In genomic region chr20:58569211-58570125, GRCh38 we compare ENCODE assay signal across 25 cellular contexts. TPM values are rescaled to one million over a fixed set of nuclear protein-coding genes. Genes with fewer than 3 reads are reported as not detected.
A peak's percentile ranks its signal among the peaks of the same experiment; 100 is the strongest.
DNase-seq lines count a peak whose midpoint lies in the region; ATAC-seq and TF ChIP-seq lines count a peak whose summit lies in the region.
"Had no signal": no experiment of that assay in that cellular context is flagged by ENCODE, and none has a peak within 500 bp of the region (broad histone marks: within the 10 kb centered on the region; RNA-seq: fewer than 3 reads in every experiment).

No MANE protein-coding gene starts in this region.

- H3K36me3 Mint-ChIP-seq in natural killer cell treated with Interleukin-12 subunit alpha and Interleukin-12 subunit beta and Interleukin-15 and Interleukin-18, amount 100 ng/mL, for 72 hours = no peaks in the 10 kb centered on the region
- H3K36me3 Mint-ChIP-seq: CD4-positive, alpha-beta memory T cell; naive thymus-derived CD8-positive, alpha-beta T cell had no signal

- no peak overlapping the region for H3K56ac ChIP-seq in IMR-90 (ENCODE audit: extremely low read depth, insufficient read depth, low read length)

- peaks cover 4% of the 10 kb centered on the region in 2 donors for H3K27me3 Mint-ChIP-seq in natural killer cell treated with Interleukin-12 subunit alpha and Interleukin-12 subunit beta and Interleukin-15 and Interleukin-18, amount 100 ng/mL, for 72 hours

- TF ChIP-seq CTCF in IMR-90 (conservative IDR thresholded peaks at IDR 0.05; ENCODE audit: low read depth, low read length) = no peak
- TF ChIP-seq CTCF in hepatocyte (IDR thresholded peaks at IDR 0.05; ENCODE audit: poor library complexity) = no peak

- H3K36me3 ChIP-seq in IMR-90 (ENCODE audit: control insufficient read depth, insufficient read depth, low read length) (no peaks in the 10 kb centered on the region), SJSA1 (no peaks in the 10 kb centered on the region), hepatocyte (replicated peaks; ENCODE audit: insufficient read depth, low read depth) (no peaks in the 10 kb centered on the region), rectal smooth muscle tissue (ENCODE audit: control insufficient read depth, insufficient read depth, low read length) (no peaks in the 10 kb centered on the region)
- H3K36me3 ChIP-seq: brain microvascular endothelial cell, colonic mucosa had no signal

- no peak for TF ChIP-seq RAD21 in IMR-90 (IDR thresholded peaks at IDR 0.05; ENCODE audit: low read length)

- H4K5ac ChIP-seq in IMR-90 (ENCODE audit: low read depth, low read length) = no peak overlapping the region

- H2BK120ac ChIP-seq in IMR-90 (ENCODE audit: low read depth, low read length) = peak overlapping the region; percentile 67; the same call in 1 of the 2 replicates

- H3K27ac ChIP-seq in IMR-90 (ENCODE audit: insufficient read depth, low read length) (no peak overlapping the region), SJSA1 (peak overlapping the region; percentile 79), hepatocyte (peak overlapping the region; percentile 65), rectal smooth muscle tissue (ENCODE audit: low read depth, low read length) (peak overlapping the region; percentile 38)
- H3K27ac ChIP-seq: brain microvascular endothelial cell, colonic mucosa had no signal

- H2AK9ac ChIP-seq in IMR-90 (replicated peaks; ENCODE audit: low read depth, low read length, poor library complexity) = no peak overlapping the region

- 0 out of 2 replicates have a peak, but pooled peaks cover 7% of the 10 kb centered on the region for H3K9me1 ChIP-seq in IMR-90 (ENCODE audit: insufficient read depth, low read length)

- H3K79me2 ChIP-seq in hepatocyte = no peaks in the 10 kb centered on the region

- no TSS peak for BruUV-seq in IMR-90 (replicated peaks; lab: Mats Ljungman, UMichigan)

- no peaks in the 10 kb centered on the region for H3K9me2 ChIP-seq in hepatocyte (replicated peaks; ENCODE audit: insufficient read depth)

- H2AFZ ChIP-seq in IMR-90 (replicated peaks; ENCODE audit: low read length, poor library complexity) (no peak overlapping the region), hepatocyte (no peak overlapping the region)

- CTCF ChIA-PET in IMR-90 (lab: Yijun Ruan, JAX) = no interaction called here

- H3K27me3 ChIP-seq in IMR-90 (ENCODE audit: control insufficient read depth, insufficient read depth, low read length) (no peaks in the 10 kb centered on the region), SJSA1 (replicated peaks) (no peaks in the 10 kb centered on the region), hepatocyte (no peaks in the 10 kb centered on the region), rectal smooth muscle tissue (ENCODE audit: control insufficient read depth, insufficient read depth, low read length) (no peaks in the 10 kb centered on the region)
- H3K27me3 ChIP-seq: brain microvascular endothelial cell, colonic mucosa had no signal

- peaks cover 13% of the 10 kb centered on the region for H3K4me1 ChIP-seq in IMR-90 (ENCODE audit: control insufficient read depth, insufficient read depth, low read length)
- peaks cover 54% of the 10 kb centered on the region for H3K4me1 ChIP-seq in SJSA1 (replicated peaks)
- H3K4me1 ChIP-seq in hepatocyte (ENCODE audit: insufficient read depth) = peaks cover 44% of the 10 kb centered on the region
- H3K4me1 ChIP-seq in rectal smooth muscle tissue (ENCODE audit: control insufficient read depth, insufficient read depth, low read length) = peaks cover 21% of the 10 kb centered on the region
- H3K4me1 ChIP-seq: colonic mucosa had no signal

- WGBS in IMR-90 (ENCODE audit: extremely low coverage in 2 of 2, insufficient read length in 1 of 2), 2 experiments = 83% methylated on average over 11 of the region's 29 CpGs; no CpG with 5 or more reads in 1 of the 2 experiments
- WGBS in hepatocyte (ENCODE audit: low lambda C conversion rate, missing lambda C conversion rate) = 81% methylated on average over 29 of the region's 29 CpGs

- dilution Hi-C loops in IMR-90 (cut with HindIII; ENCODE audit: low sequenced_read_pairs, unreplicated experiment) = no loop called here

- in situ Hi-C loops in IMR-90 (cut with MboI; ENCODE audit: low sequenced_read_pairs) = no loop called here

- no peak overlapping the region for H2BK5ac ChIP-seq in IMR-90 (ENCODE audit: low read depth, low read length, poor library complexity, severe bottlenecking)

- DNase-seq in IMR-90 (no peak), SJSA1 (ENCODE audit: low read depth in 1 of 2, low spot score in 2 of 2) (no peak), hepatocyte (ENCODE audit: low spot score) (no peak), midbrain (lab: John Stamatoyannopoulos, UW) (no peak)
- DNase-seq in natural killer cell treated with Interleukin-12 subunit alpha and Interleukin-12 subunit beta and Interleukin-15 and Interleukin-18, amount 100 ng/mL, for 72 hours (ENCODE audit: low spot score) = no peak
- no peak for DNase-seq in stimulated activated CD4-positive, alpha-beta T cell treated with anti-CD3 and anti-CD28 coated beads, Interleukin-2, amount 100 ng/mL, for 24 hours
- DNase-seq: activated CD8-positive, alpha-beta memory T cell treated with anti-CD3 and anti-CD28 coated beads, Interleukin-2, amount 50 U/mL, for 4 hours; activated naive CD8-positive, alpha-beta T cell treated with anti-CD3 and anti-CD28 coated beads, Interleukin-2, amount 50 U/mL, for 24 hours; brain microvascular endothelial cell; CD4-positive, alpha-beta memory T cell; colonic mucosa; DMS 273 treated with DMSO at 0.1 percent for 48 hours; endodermal cell; mesendoderm; MM.1S; naive thymus-derived CD8-positive, alpha-beta T cell; NCI-H187 treated with DMSO at 0.1 percent for 48 hours; OCI-M1; SHP77 treated with DMSO at 0.1 percent for 48 hours; stimulated activated CD4-positive, alpha-beta T cell treated with anti-CD3 and anti-CD28 coated beads, Interleukin-4, amount 100 ng/mL, for 1 hour; stimulated activated naive CD4-positive, alpha-beta T cell; T-helper 17 cell had no signal

- peak overlapping the region; percentile 11; the same call in 1 of the 2 replicates for H3K18ac ChIP-seq in IMR-90 (ENCODE audit: low read depth, low read length)

- no peak overlapping the region for H3K14ac ChIP-seq in IMR-90 (replicated peaks; ENCODE audit: low read depth, low read length)

- no peaks in the 10 kb centered on the region; a peak in 1 of 4 replicates for H3K79me1 ChIP-seq in IMR-90 (ENCODE audit: low read depth in 1 of 2, low read length in 2 of 2)

- no peak overlapping the region for H3K23ac ChIP-seq in IMR-90 (ENCODE audit: low read depth, low read length)

- no peaks in the 10 kb centered on the region for H4K20me1 ChIP-seq in IMR-90 (ENCODE audit: insufficient read depth, low read length)
- no peaks in the 10 kb centered on the region for H4K20me1 ChIP-seq in hepatocyte (ENCODE audit: insufficient read depth, poor library complexity, severe bottlenecking)

- H2AK5ac ChIP-seq in IMR-90 (ENCODE audit: low read depth, low read length) = peak overlapping the region; percentile 74

- POLR2A ChIA-PET in IMR-90 (lab: Charles Lee; ENCODE audit: unreplicated experiment) = no interaction called here

- no peaks in the 10 kb centered on the region for H3K9me3 Mint-ChIP-seq in natural killer cell treated with Interleukin-12 subunit alpha and Interleukin-12 subunit beta and Interleukin-15 and Interleukin-18, amount 100 ng/mL, for 72 hours
- H3K9me3 Mint-ChIP-seq: activated naive CD8-positive, alpha-beta T cell treated with anti-CD3 and anti-CD28 coated beads, Interleukin-2, amount 50 U/mL, for 24 hours had no signal

- H4K8ac ChIP-seq in IMR-90 (ENCODE audit: low read depth in 2 of 2, low read length in 2 of 2) = no peak overlapping the region; a peak in 1 of 4 replicates

- no peak overlapping the region for H3K4me3 Mint-ChIP-seq in natural killer cell treated with Interleukin-12 subunit alpha and Interleukin-12 subunit beta and Interleukin-15 and Interleukin-18, amount 100 ng/mL, for 72 hours
- H3K4me3 Mint-ChIP-seq: activated naive CD8-positive, alpha-beta T cell treated with anti-CD3 and anti-CD28 coated beads, Interleukin-2, amount 50 U/mL, for 24 hours; CD4-positive, alpha-beta memory T cell; endodermal cell; naive thymus-derived CD8-positive, alpha-beta T cell; T-helper 17 cell had no signal

- ATAC-seq in IMR-90 (ENCODE audit: low read depth) (no peak), HG02870 (IDR thresholded peaks at IDR 0.05; ENCODE audit: unreplicated experiment) (no peak)
- ATAC-seq in natural killer cell treated with Interleukin-12 subunit alpha and Interleukin-12 subunit beta and Interleukin-15 and Interleukin-18, amount 100 ng/mL, for 72 hours = no peak
- ATAC-seq: activated naive CD8-positive, alpha-beta T cell treated with anti-CD3 and anti-CD28 coated beads, Interleukin-2, amount 50 U/mL, for 24 hours; naive thymus-derived CD8-positive, alpha-beta T cell; T-helper 17 cell had no signal

- H3K9ac ChIP-seq in IMR-90 (ENCODE audit: low read depth, low read length) = no peak overlapping the region
- no peak overlapping the region for H3K9ac ChIP-seq in rectal smooth muscle tissue (ENCODE audit: low read length)

- H3K4me3 ChIP-seq in IMR-90 (ENCODE audit: insufficient read depth, low read depth, low read length) (no peak overlapping the region), SJSA1 (no peak overlapping the region), hepatocyte (no peak overlapping the region), rectal smooth muscle tissue (ENCODE audit: low read length) (no peak overlapping the region)
- H3K4me3 ChIP-seq: colonic mucosa, smooth muscle cell had no signal

- peak overlapping the region; percentile 51; the same call in 1 of the 2 replicates for H3K4ac ChIP-seq in IMR-90 (ENCODE audit: low read depth, low read length)

- H3K4me1 Mint-ChIP-seq in natural killer cell treated with Interleukin-12 subunit alpha and Interleukin-12 subunit beta and Interleukin-15 and Interleukin-18, amount 100 ng/mL, for 72 hours (ENCODE audit: low read depth in 2 of 2) = no peaks in the 10 kb centered on the region
- H3K4me1 Mint-ChIP-seq: endodermal cell had no signal

- H3K9me3 ChIP-seq in IMR-90 (ENCODE audit: control insufficient read depth, insufficient read depth, low read length) (no peaks in the 10 kb centered on the region), SJSA1 (replicated peaks) (no peaks in the 10 kb centered on the region), hepatocyte (ENCODE audit: low read depth) (no peaks in the 10 kb centered on the region)
- H3K9me3 ChIP-seq: colonic mucosa had no signal

- H3K4me2 ChIP-seq in IMR-90 (ENCODE audit: low read depth, low read length) = no peak overlapping the region
- H3K4me2 ChIP-seq in hepatocyte = no peak overlapping the region
- H3K4me2 ChIP-seq: smooth muscle cell had no signal

- H2BK15ac ChIP-seq in IMR-90 (ENCODE audit: low read depth, low read length) = peak overlapping the region; percentile 50; the same call in 1 of the 3 replicates

- no peak overlapping the region for H3K27ac Mint-ChIP-seq in natural killer cell treated with Interleukin-12 subunit alpha and Interleukin-12 subunit beta and Interleukin-15 and Interleukin-18, amount 100 ng/mL, for 72 hours
- H3K27ac Mint-ChIP-seq: activated naive CD8-positive, alpha-beta T cell treated with anti-CD3 and anti-CD28 coated beads, Interleukin-2, amount 50 U/mL, for 24 hours; CD4-positive, alpha-beta memory T cell; endodermal cell; naive thymus-derived CD8-positive, alpha-beta T cell; T-helper 17 cell had no signal

- intact Hi-C loops in IMR-90 (cut with micrococcal nuclease) = loop anchor here (5.0 kb wide), 1 partner anchor 83 kb away; the partner anchor contains the start of gene STX16

- TF ChIP-seq POLR2A in IMR-90 (IDR thresholded peaks at IDR 0.05; ENCODE audit: low read depth, low read length) = no peak

- H2BK20ac ChIP-seq in IMR-90 (ENCODE audit: low read depth, low read length) = no peak overlapping the region

- H4K91ac ChIP-seq in IMR-90 (ENCODE audit: insufficient read depth, low read depth, low read length) = peak overlapping the region; percentile 49; the same call in 1 of the 2 replicates

RNA-seq across cellular contexts. Expression of gene APCDD1L, which starts 54.3 kb away (rescaled TPM):
- 2.2 and 2.5 TPM in 2 replicates for total RNA-seq in IMR-90 (2012; rRNA removed)
- 18.0 and 18.3 TPM in 2 replicates for polyA plus RNA-seq in IMR-90 (2012; rRNA removed)
- 11.4 and 19.3 TPM in 2 replicates for polyA plus RNA-seq in IMR-90 (2012; cell fraction: cytosol; rRNA removed)
- polyA plus RNA-seq in IMR-90 (2012; cell fraction: nucleus; rRNA removed; ENCODE audit: low replicate concordance) = 7.7 and 18.8 TPM in 2 replicates
- 0.24 TPM in 1 of 2 replicates, not detected in the other for total RNA-seq in SJSA1 (2014; rRNA removed; shearing (Covaris generic))
- 0.23 TPM in 1 of 2 replicates, not detected in the other for total RNA-seq in hepatocyte
- polyA plus RNA-seq in hepatocyte = 0.07 TPM in 1 of 2 replicates, not detected in the other
- not detected for total RNA-seq in natural killer cell treated with Interleukin-12 subunit alpha and Interleukin-12 subunit beta and Interleukin-15 and Interleukin-18, amount 100 ng/mL, for 72 hours
- total RNA-seq: CD4-positive, alpha-beta memory T cell; naive thymus-derived CD8-positive, alpha-beta T cell; T-helper 17 cell had no signal
